ENCODE assay signal across 14 cellular contexts in the genomic region with DNA sequence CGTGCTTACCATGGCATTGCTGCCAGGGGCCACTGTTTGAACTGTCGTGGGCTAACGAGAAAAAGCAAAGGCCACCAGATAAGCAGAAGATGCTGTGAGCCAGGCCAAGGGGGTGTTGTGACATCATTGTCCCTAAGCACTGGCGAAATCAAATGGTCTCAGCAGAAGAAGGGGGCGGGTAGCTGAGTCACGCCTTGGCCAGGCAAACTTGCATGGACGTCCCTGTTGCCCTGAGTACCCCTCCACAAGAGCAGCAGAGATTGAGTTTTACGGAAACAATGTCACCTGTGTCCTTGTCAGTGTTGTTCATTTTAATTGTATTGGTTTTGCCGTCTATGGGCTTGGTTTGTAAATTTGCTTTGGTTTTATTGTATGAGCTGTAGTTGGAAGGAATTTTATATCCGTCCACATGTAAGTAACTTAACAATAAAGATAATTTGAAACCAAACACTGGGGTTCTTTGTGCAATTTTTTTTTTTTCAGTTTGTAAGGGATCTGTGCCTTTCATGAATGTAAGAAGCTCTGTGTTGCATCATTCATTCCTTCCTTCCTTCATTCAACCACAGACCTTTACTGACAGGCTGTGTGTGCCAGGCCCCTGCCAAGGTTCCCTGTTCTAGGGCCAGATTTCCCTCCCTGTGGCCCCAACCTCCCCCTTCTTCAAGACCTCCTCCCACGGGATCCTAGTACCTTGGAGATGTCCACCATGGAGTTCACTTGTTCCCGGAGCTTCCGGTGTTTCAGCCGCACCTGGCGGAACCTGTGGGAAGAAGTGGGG. TPM values are rescaled to one million over a fixed set of nuclear protein-coding genes. Genes with fewer than 3 reads are reported as not detected.
DNase-seq lines count a peak whose midpoint lies in the region; ATAC-seq, FAIRE-seq and TF ChIP-seq lines count a peak whose summit lies in the region.
"Had no signal": no experiment of that assay in that cellular context is flagged by ENCODE, and none has a peak within 500 bp of the region (broad histone marks: within the 10 kb centered on the region; RNA-seq: fewer than 3 reads in every experiment).

No MANE protein-coding gene starts in this region.

- no peak overlapping the region for H3K4me3 Mint-ChIP-seq in activated B cell treated with CpG ODN at 0.5 μM for 24 hours
- H3K4me3 Mint-ChIP-seq: CD8-positive, alpha-beta T cell; mesothelial cell of epicardium had no signal

- ATAC-seq in activated B cell treated with CpG ODN at 0.5 μM for 24 hours (ENCODE audit: low read depth), result no peak
- no peak for ATAC-seq in GM21576 (IDR thresholded peaks at IDR 0.05; ENCODE audit: unreplicated experiment)
- ATAC-seq in HG02610 (IDR thresholded peaks at IDR 0.05; ENCODE audit: unreplicated experiment), result no peak
- ATAC-seq: CD8-positive, alpha-beta T cell; sciatic nerve had no signal

- FAIRE-seq in GM12891 (lab: Jason Lieb, UNC) (peak; percentile 9), kidney (lab: Jason Lieb, UNC) (no peak)
- FAIRE-seq: urothelium cell line had no signal

- TF ChIP-seq CTCF in 22Rv1 (IDR thresholded peaks at IDR 0.05), result no peak
- no peak for TF ChIP-seq CTCF in activated B cell treated with CpG ODN at 0.5 μM for 24 hours (IDR thresholded peaks at IDR 0.05)
- no peak for TF ChIP-seq CTCF in kidney (IDR thresholded peaks at IDR 0.05; ENCODE audit: borderline replicate concordance, extremely low read depth, insufficient read depth)

- H3K9me3 ChIP-seq in kidney (ENCODE audit: control insufficient read depth in 1 of 2, low read length in 2 of 2), result no peaks in the 10 kb centered on the region

- no peak for TF ChIP-seq POLR2A in GM12891 (IDR thresholded peaks at IDR 0.05; ENCODE audit: low read depth, low read length)

- peak overlapping the region; percentile 94 for H3K27ac Mint-ChIP-seq in activated B cell treated with CpG ODN at 0.5 μM for 24 hours
- H3K27ac Mint-ChIP-seq: CD8-positive, alpha-beta T cell; mesothelial cell of epicardium had no signal

- no peaks in the 10 kb centered on the region for H3K9me3 Mint-ChIP-seq in activated B cell treated with CpG ODN at 0.5 μM for 24 hours
- H3K9me3 Mint-ChIP-seq: CD8-positive, alpha-beta T cell; mesothelial cell of epicardium had no signal

- no peaks in the 10 kb centered on the region for H3K4me1 ChIP-seq in kidney (ENCODE audit: control insufficient read depth in 1 of 2, insufficient read depth in 1 of 2, low read depth in 1 of 2, low read length in 2 of 2)

- intact Hi-C loops in activated B cell treated with CpG ODN at 0.5 μM for 24 hours (cut with micrococcal nuclease) (no loop called here), kidney (cut with DNase I) (no loop called here)

- no peaks in the 10 kb centered on the region for H3K36me3 ChIP-seq in kidney (ENCODE audit: control insufficient read depth in 1 of 2, insufficient read depth in 2 of 2, low read length in 2 of 2)

- no peak overlapping the region for H3K4me3 ChIP-seq in kidney (ENCODE audit: low read length in 2 of 2)

- DNase-seq in GM12891 (ENCODE audit: insufficient read length, low spot score) (no peak), activated B cell treated with CpG ODN at 0.5 μM for 24 hours (no peak), kidney (peak; percentile 31), NCI-H774 (lab: John Stamatoyannopoulos, UW) (no peak)
- no peak for DNase-seq in stimulated activated CD4-positive, alpha-beta T cell treated with anti-CD3 and anti-CD28 coated beads, Interleukin-2, amount 100 ng/mL, for 48 hours
- DNase-seq: CD8-positive, alpha-beta T cell; NCI-H1092 treated with DMSO at 0.1 percent for 48 hours had no signal

- H3K27me3 Mint-ChIP-seq in activated B cell treated with CpG ODN at 0.5 μM for 24 hours, result no peaks in the 10 kb centered on the region

- CTCF ChIA-PET in activated B cell treated with CpG ODN at 0.5 μM for 24 hours (lab: Charles Lee), result interaction anchor here (1.0 to 6.0 kb wide), 7 partner anchors 10 to 59 kb away, joined by 3 to 50 read pairs (median 4); a partner anchor contains a TSS

- H3K36me3 Mint-ChIP-seq in activated B cell treated with CpG ODN at 0.5 μM for 24 hours (ENCODE audit: low read depth), result peaks cover 83% of the 10 kb centered on the region
- H3K36me3 Mint-ChIP-seq: mesothelial cell of epicardium had no signal

- H3K4me1 Mint-ChIP-seq in activated B cell treated with CpG ODN at 0.5 μM for 24 hours, result peaks cover 59% of the 10 kb centered on the region

- POLR2A ChIA-PET in activated B cell treated with CpG ODN at 0.5 μM for 24 hours (lab: Charles Lee), result interaction anchor here (0.7 to 24.7 kb wide), 5 partner anchors 11 to 325 kb away, joined by 3 to 661 read pairs (median 28); a partner anchor contains a TSS

- H3K27ac ChIP-seq in 22Rv1, result peak overlapping the region; percentile 17; the same call in 1 of the 2 replicates
- no peak overlapping the region for H3K27ac ChIP-seq in kidney (ENCODE audit: low read depth in 2 of 2, low read length in 2 of 2)

- no peak overlapping the region for H3K9ac ChIP-seq in kidney (ENCODE audit: low read length in 2 of 2)

TF ChIP-seq in GM12891, 5 proteins besides CTCF, POLR2A, EP300 and RAD21:
- no peak for TF ChIP-seq POLR2AphosphoS5 (IDR thresholded peaks at IDR 0.05; ENCODE audit: low read depth, low read length)
- no peak for TF ChIP-seq POU2F2 (IDR thresholded peaks at IDR 0.05; ENCODE audit: low read depth, low read length)
- TF ChIP-seq TAF1 (IDR thresholded peaks at IDR 0.05; ENCODE audit: low read depth, low read length), result no peak
- no peak for TF ChIP-seq SPI1 (IDR thresholded peaks at IDR 0.05; ENCODE audit: low read depth, low read length)
- no peak for TF ChIP-seq PAX5 (IDR thresholded peaks at IDR 0.05; ENCODE audit: insufficient read depth, low read length, severe bottlenecking)

RNA-seq across cellular contexts. Expression of a gene that starts 12.3 kb away (rescaled TPM):
- 51.3 TPM for polyA plus RNA-seq in GM12891 (2012; ENCODE audit: low read depth, missing spikeins)
- total RNA-seq in activated B cell treated with CpG ODN at 0.5 μM for 24 hours (137 and 154 TPM in 2 replicates), kidney (6.1 TPM)
- polyA plus RNA-seq in kidney (ENCODE audit: insufficient read depth, low read depth, low replicate concordance), result 0.80 TPM

RNA-seq across cellular contexts. Expression of a gene that starts 13.7 kb away (rescaled TPM):
- polyA plus RNA-seq in GM12891 (2012; ENCODE audit: low read depth, missing spikeins), result 24.8 TPM
- total RNA-seq in activated B cell treated with CpG ODN at 0.5 μM for 24 hours (91.2 and 105 TPM in 2 replicates), kidney (34.6 TPM)
- 25.1 TPM for polyA plus RNA-seq in kidney (ENCODE audit: insufficient read depth, low read depth, low replicate concordance)

RNA-seq across cellular contexts. Expression of a gene that starts 33.8 kb away (rescaled TPM):
- 0.33 TPM for polyA plus RNA-seq in GM12891 (2012; ENCODE audit: low read depth, missing spikeins)
- total RNA-seq in activated B cell treated with CpG ODN at 0.5 μM for 24 hours (0.44 TPM in 1 of 2 replicates, not detected in the other), kidney (4.2 TPM)
- 1.8 TPM for polyA plus RNA-seq in kidney (ENCODE audit: insufficient read depth, low read depth, low replicate concordance)
- total RNA-seq: CD8-positive, alpha-beta T cell had no signal

RNA-seq across cellular contexts. Expression of a gene that starts 52.6 kb away (rescaled TPM):
- polyA plus RNA-seq in GM12891 (2012; ENCODE audit: low read depth, missing spikeins), result not detected
- not detected in 2 replicates for total RNA-seq in activated B cell treated with CpG ODN at 0.5 μM for 24 hours
- total RNA-seq in kidney, result not detected
- not detected for polyA plus RNA-seq in kidney (ENCODE audit: insufficient read depth, low read depth, low replicate concordance)
- total RNA-seq: CD8-positive, alpha-beta T cell; mesothelial cell of epicardium; sciatic nerve; T-helper 2 cell treated with Interferon-gamma antibody and Interleukin-4, amounts not matched to agents 100 ng/mL and 5 ng/mL, for 36 hours had no signal

RNA-seq across cellular contexts. Expression of a gene that starts 58.7 kb away (rescaled TPM):
- polyA plus RNA-seq in GM12891 (2012; ENCODE audit: low read depth, missing spikeins), result 2.1 TPM
- total RNA-seq in activated B cell treated with CpG ODN at 0.5 μM for 24 hours, result 10.4 and 13.0 TPM in 2 replicates
- total RNA-seq in kidney, result 12.7 TPM
- 3.3 TPM for polyA plus RNA-seq in kidney (ENCODE audit: insufficient read depth, low read depth, low replicate concordance)

Comparison
In these comparisons a context has a peak if more than half of its experiments do, and no peak if none do; other contexts are left out.
1. RNA of a gene that starts 12.3 kb away (total RNA-seq): 137 to 154 TPM in activated B cell treated with CpG ODN at 0.5 μM for 24 hours; 6.1 TPM in kidney (single experiment); every median in the first group is over 10 times any median in the second.